7 cellular contexts compared by ENCODE assay signal in genomic region chr4:132592850-132593249, GRCh38.
"Had no signal": no experiment of that assay in that cellular context is flagged by ENCODE, and none has a peak within 500 bp of the region (broad histone marks: within the 10 kb centered on the region; RNA-seq: fewer than 3 reads in every experiment).

No MANE protein-coding gene starts in this region.

- H3K4me3 ChIP-seq: GM12878 had no signal

- ATAC-seq: GM12878 had no signal

- DNase-seq: GF-D8 had no signal

- FAIRE-seq: G401.6, GM12878, GM12891, GM12892, GM18507, GM19239 had no signal
